Comparison of ENCODE assay signal across 4 cellular contexts in genomic region chr2:239399404-239399999, GRCh38.
TF ChIP-seq lines count a peak whose summit lies in the region.

No MANE protein-coding gene starts in this region.

TF ChIP-seq in A549, 52 proteins besides CTCF, POLR2A, EP300 and RAD21 (continued from another document):
- TF ChIP-seq HDAC2 (IDR thresholded peaks at IDR 0.05): no peak
- TF ChIP-seq PHF8 (IDR thresholded peaks at IDR 0.05; ENCODE audit: borderline replicate concordance, low read depth): no peak
- no peak for TF ChIP-seq NPAS2 (CRISPR knock-in tag; IDR thresholded peaks at IDR 0.05; ENCODE audit: borderline replicate concordance)
- no peak for TF ChIP-seq MAFK (IDR thresholded peaks at IDR 0.05; ENCODE audit: partially characterized antibody)
- TF ChIP-seq MAZ (IDR thresholded peaks at IDR 0.05; ENCODE audit: borderline replicate concordance, low read depth, low read length): no peak
- TF ChIP-seq ELK1 (IDR thresholded peaks at IDR 0.05; ENCODE audit: low read depth, low read length): no peak
- TF ChIP-seq CHD2 (IDR thresholded peaks at IDR 0.05; ENCODE audit: low read length, partially characterized antibody): no peak
- no peak for TF ChIP-seq SREBF2 (IDR thresholded peaks at IDR 0.05)
- TF ChIP-seq RCOR1 (IDR thresholded peaks at IDR 0.05; ENCODE audit: low read depth, low read length): no peak

TF ChIP-seq in HEK293, 187 proteins besides CTCF, POLR2A, EP300 and RAD21 (continued from another document and continues in another):
- TF ChIP-seq PBX3 (CRISPR knock-in tag; IDR thresholded peaks at IDR 0.05) (no peak), PRDM10 (tag by site-specific recombination; IDR thresholded peaks at IDR 0.05) (no peak; the same call in 1 of the 2 replicates), ZNF670 (tag by site-specific recombination; IDR thresholded peaks at IDR 0.05; ENCODE audit: low read depth) (no peak), ZNF26 (tag by site-specific recombination; IDR thresholded peaks at IDR 0.05) (no peak), GFI1B (tag by site-specific recombination; IDR thresholded peaks at IDR 0.05) (no peak), KLF16 (tag by site-specific recombination; IDR thresholded peaks at IDR 0.05) (no peak), ZBTB6 (tag by site-specific recombination; IDR thresholded peaks at IDR 0.05) (no peak), ZNF423 (tag by site-specific recombination; IDR thresholded peaks at IDR 0.05) (no peak)

TF ChIP-seq in SK-N-SH, 30 proteins besides CTCF, POLR2A, EP300 and RAD21 (continued from another document):
- no peak for TF ChIP-seq USF2 (IDR thresholded peaks at IDR 0.05; ENCODE audit: borderline replicate concordance, low read depth, low read length)
- no peak for TF ChIP-seq JUND (IDR thresholded peaks at IDR 0.05)
- TF ChIP-seq GABPA (IDR thresholded peaks at IDR 0.05; ENCODE audit: low read depth): no peak
- TF ChIP-seq NFIC (IDR thresholded peaks at IDR 0.05; ENCODE audit: borderline replicate concordance): peak; percentile 45; the same call in 1 of the 2 replicates
- TF ChIP-seq REST (IDR thresholded peaks at IDR 0.05; ENCODE audit: low read depth, low read length): no peak
- no peak for TF ChIP-seq PBX3 (IDR thresholded peaks at IDR 0.05)
- no peak for TF ChIP-seq IRF3 (IDR thresholded peaks at IDR 0.05; ENCODE audit: low read depth, low read length)
- TF ChIP-seq FOSL2 (IDR thresholded peaks at IDR 0.05; ENCODE audit: borderline replicate concordance, low read depth): no peak
- no peak for TF ChIP-seq EZH2phosphoT487 (IDR thresholded peaks at IDR 0.05; ENCODE audit: borderline replicate concordance, low read depth)
- no peak for TF ChIP-seq POLR2AphosphoS5 (IDR thresholded peaks at IDR 0.05; ENCODE audit: low read depth, low read length)

TF ChIP-seq in liver, 16 proteins besides CTCF, POLR2A, EP300 and RAD21 (continued from another document):
- TF ChIP-seq YY1 (IDR thresholded peaks at IDR 0.05) (no peak), HNF4G (IDR thresholded peaks at IDR 0.05) (no peak), ZBTB33 (IDR thresholded peaks at IDR 0.05) (no peak), REST (IDR thresholded peaks at IDR 0.05) (no peak), FOXA1 (IDR thresholded peaks at IDR 0.05) (no peak), EGR1 (IDR thresholded peaks at IDR 0.05; ENCODE audit: low read depth in 2 of 2) (no peak), GABPA (IDR thresholded peaks at IDR 0.05 in 1 of 2, conservative IDR thresholded peaks at IDR 0.05 in 1 of 2) (no peak), HNF4A (conservative IDR thresholded peaks at IDR 0.05) (peak; percentile 27 to 44), RXRA (IDR thresholded peaks at IDR 0.05) (peak; percentile 9 to 16), MAX (IDR thresholded peaks at IDR 0.05) (no peak), SP1 (IDR thresholded peaks at IDR 0.05) (peak; percentile 22)
